In genomic region chr4:126547352-126547751, GRCh38 we compare ENCODE assay signal across 8 cellular contexts.
"Had no signal": no experiment of that assay in that cellular context is flagged by ENCODE, and none has a peak within 500 bp of the region (broad histone marks: within the 10 kb centered on the region; RNA-seq: fewer than 3 reads in every experiment).

No MANE protein-coding gene starts in this region.

- H3K4me2 ChIP-seq: KMS-11 had no signal

- H3K27ac Mint-ChIP-seq: IgD-negative memory B cell had no signal

- H3K9ac ChIP-seq: KMS-11 had no signal

- H3K27ac ChIP-seq: HL-60, KMS-11 had no signal

- H3K27me3 Mint-ChIP-seq: IgD-negative memory B cell had no signal

- DNase-seq: IMR-90, KBM-7, KG1 had no signal

- H3K4me1 Mint-ChIP-seq: IgD-negative memory B cell had no signal

- FAIRE-seq: HepG2, HTR-8/SVneo had no signal

- H3K4me3 Mint-ChIP-seq: IgD-negative memory B cell had no signal

- ATAC-seq: HepG2 had no signal

- H3K36me3 Mint-ChIP-seq: IgD-negative memory B cell had no signal
